ENCODE assay signal across 8 cellular contexts in the genomic region with DNA sequence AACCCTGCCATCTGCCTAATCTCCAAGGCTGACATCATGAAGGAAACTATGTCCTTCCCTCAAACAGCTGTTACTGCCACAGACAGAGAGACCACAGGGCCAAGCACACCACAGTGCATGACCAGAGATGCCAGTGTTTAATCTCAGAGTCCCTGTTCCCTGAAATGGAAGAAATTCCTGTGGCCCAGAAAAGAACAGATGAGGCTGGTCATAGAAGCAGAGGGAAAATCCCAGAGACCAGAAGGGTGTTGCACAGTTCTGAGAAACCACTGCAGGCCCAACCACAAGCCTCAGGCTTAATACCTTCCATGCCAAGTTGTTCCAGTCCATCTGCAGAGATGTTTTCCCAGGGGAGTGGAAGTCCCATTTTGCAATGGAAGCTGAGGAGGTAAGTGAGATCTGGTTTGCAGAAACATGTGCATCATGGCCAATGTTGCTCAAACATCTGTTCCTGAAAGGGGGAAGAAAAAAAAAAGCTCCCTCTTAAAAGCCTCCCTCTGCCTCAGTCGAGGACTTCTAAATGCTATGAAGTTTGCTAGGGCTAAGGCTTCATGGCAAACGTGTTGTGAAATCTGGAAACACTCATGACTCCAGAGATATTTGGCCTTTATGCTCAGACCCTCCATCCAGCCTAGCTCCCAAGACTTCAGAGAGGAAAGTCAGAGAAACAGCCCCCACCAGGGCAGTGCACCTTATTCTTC.
DNase-seq lines count a peak whose midpoint lies in the region; ATAC-seq and TF ChIP-seq lines count a peak whose summit lies in the region.

No MANE protein-coding gene starts in this region.

- intact Hi-C loops in sigmoid colon (cut with DNase I): loop anchor here (5.0 kb wide), 1 partner anchor 248 kb away; no protein-coding TSS in a partner anchor

- 59 to 76% methylated on average over 2 of the region's 2 CpGs for WGBS in sigmoid colon, 2 donors

- H3K36me3 ChIP-seq in adipocyte (ENCODE audit: control insufficient read depth, insufficient read depth, low read length, severe bottlenecking) (no peaks in the 10 kb centered on the region), sigmoid colon (no peaks in the 10 kb centered on the region)

- TF ChIP-seq EP300 in sigmoid colon (IDR thresholded peaks at IDR 0.05): no peak

- CTCF ChIA-PET in HEK293T (lab: Yijun Ruan, JAX): interaction anchor here (0.7 to 1.1 kb wide), 4 partner anchors 10 to 83 kb away, joined by 3 to 8 read pairs (median 4); no protein-coding TSS in a partner anchor

- no peak for TF ChIP-seq POLR2A in sigmoid colon (IDR thresholded peaks at IDR 0.05)

- peak overlapping the region; percentile 28 for H3K4me3 ChIP-seq in adipocyte (ENCODE audit: low read length)
- no peak overlapping the region for H3K4me3 ChIP-seq in sigmoid colon

- H3K27me3 ChIP-seq in adipocyte (replicated peaks; ENCODE audit: control insufficient read depth, insufficient read depth, low read length) (peaks cover 8% of the 10 kb centered on the region), sigmoid colon (no peaks in the 10 kb centered on the region)

- POLR2A ChIA-PET in HEK293T (lab: Yijun Ruan, JAX): no interaction called here

- ATAC-seq in GM18498 (IDR thresholded peaks at IDR 0.05; ENCODE audit: unreplicated experiment) (no peak), HG02885 (IDR thresholded peaks at IDR 0.05; ENCODE audit: poor library complexity, unreplicated experiment) (no peak)

- H3K27ac ChIP-seq in sigmoid colon: peak overlapping the region; percentile 79 to 90 (median 82)

- H3K4me1 ChIP-seq in adipocyte (ENCODE audit: control insufficient read depth, insufficient read depth, low read length) (peaks cover 49% of the 10 kb centered on the region), sigmoid colon (peaks cover 0 to 53% (median 45%) of the 10 kb centered on the region in 4 donors)

- TF ChIP-seq CTCF in sigmoid colon (IDR thresholded peaks at IDR 0.05): no peak

- H3K9ac ChIP-seq in adipocyte (ENCODE audit: low read length): peak overlapping the region; percentile 53

- peak; percentile 75 for DNase-seq in Daoy (ENCODE audit: low read depth)
- DNase-seq in adipocyte (ENCODE audit: low read depth): peak; percentile 98
- DNase-seq in glomerular visceral epithelial cell (ENCODE audit: extremely low spot score): peak; percentile 98
- DNase-seq in sigmoid colon: peak; percentile 87
- no peak for DNase-seq in HEK293T (ENCODE audit: extremely low spot score)
- DNase-seq in SK-N-DZ (ENCODE audit: low spot score): no peak

- no peaks in the 10 kb centered on the region for H3K9me3 ChIP-seq in adipocyte (ENCODE audit: control insufficient read depth, low read length)
- H3K9me3 ChIP-seq in sigmoid colon: peaks cover 0 to 5% (median 2%) of the 10 kb centered on the region in 4 donors

TF ChIP-seq in HEK293T, 16 proteins besides CTCF, POLR2A, EP300 and RAD21:
- no peak for TF ChIP-seq ARNT (IDR thresholded peaks at IDR 0.05)
- TF ChIP-seq NFRKB (IDR thresholded peaks at IDR 0.05): no peak
- no peak for TF ChIP-seq FOXK2 (IDR thresholded peaks at IDR 0.05)
TF ChIP-seq in HEK293T: peak in this region for 0.

Comparison
In these comparisons a context has a peak if more than half of its experiments do, and no peak if none do; other contexts are left out.
1. DNase-seq: peak in Daoy (single experiment), adipocyte (single experiment), glomerular visceral epithelial cell (single experiment) and sigmoid colon (single experiment); none in HEK293T (single experiment) and SK-N-DZ (single experiment).